ENCODE assay signal across 19 cellular contexts in genomic region chr2:183671233-183671632, GRCh38.
A peak's percentile ranks its signal among the peaks of the same experiment; 100 is the strongest.
DNase-seq lines count a peak whose midpoint lies in the region; ATAC-seq, FAIRE-seq and TF ChIP-seq lines count a peak whose summit lies in the region.
"Had no signal": no experiment of that assay in that cellular context is flagged by ENCODE, and none has a peak within 500 bp of the region (broad histone marks: within the 10 kb centered on the region; RNA-seq: fewer than 3 reads in every experiment).

No MANE protein-coding gene starts in this region.

- H3K4me1 ChIP-seq in GM12878 (ENCODE audit: control insufficient read depth, insufficient read depth, low read length) (no peaks in the 10 kb centered on the region), smooth muscle cell (ENCODE audit: low read depth) (no peaks in the 10 kb centered on the region)

- no TSS peak for BruUV-seq in GM12878 (replicated peaks; lab: Mats Ljungman, UMichigan)

- RAD21 ChIA-PET in GM12878 (lab: Charles Lee; ENCODE audit: unreplicated experiment) = no interaction called here

- H3K4me2 ChIP-seq in GM12878 (ENCODE audit: control insufficient read depth, insufficient read depth) (no peak overlapping the region), smooth muscle cell (no peak overlapping the region)

- H3K27me3 ChIP-seq in GM12878 (replicated peaks in 1 of 2; ENCODE audit: control insufficient read depth in 2 of 2, insufficient read depth in 2 of 2, low read length in 1 of 2) (no peaks in the 10 kb centered on the region), smooth muscle cell (ENCODE audit: low read depth) (no peaks in the 10 kb centered on the region)

- no peaks in the 10 kb centered on the region for H3F3A ChIP-seq in smooth muscle cell (ENCODE audit: low read depth)

- CTCF ChIA-PET in GM12878 (lab: Yijun Ruan, JAX) = no interaction called here

- intact Hi-C loops in GM12878 (cut with micrococcal nuclease; ENCODE audit: unreplicated experiment) = no loop called here

- H3K9ac ChIP-seq in GM12878 (ENCODE audit: control insufficient read depth, insufficient read depth, low read length) = no peak overlapping the region
- H3K9ac ChIP-seq in smooth muscle cell (ENCODE audit: low read depth) = no peak overlapping the region
- H3K9ac ChIP-seq: GM23248 had no signal

- in situ Hi-C loops in GM12878 (cut with MboI) = no loop called here

- POLR2A ChIA-PET in GM12878 (lab: Charles Lee) = no interaction called here

- H3K4me3 ChIP-seq in GM12878 = no peak overlapping the region
- H3K4me3 ChIP-seq in smooth muscle cell = no peak overlapping the region
- H3K4me3 ChIP-seq: GM23248 had no signal

- no peak for DNase-seq in GM12878 (ENCODE audit: low read depth, low spot score)
- DNase-seq in smooth muscle cell (lab: John Stamatoyannopoulos, UW; ENCODE audit: unreplicated experiment) = no peak
- no peak for DNase-seq in NCI-H1436 (lab: John Stamatoyannopoulos, UW)
- DNase-seq in middle frontal gyrus (ENCODE audit: extremely low spot score, low spot score) = no peak
- no peak for DNase-seq in NAMALWA (ENCODE audit: low spot score)
- DNase-seq: C1 segment of cervical spinal cord; Calu3; CD4-positive, alpha-beta memory T cell; COR-L47; DMS153; DND-41; GM23248; H7; HCEC 1CT had no signal

- no peak for TF ChIP-seq POLR2A in GM12878 (IDR thresholded peaks at IDR 0.05; ENCODE audit: low read depth, low read length)

- H3K36me3 ChIP-seq in GM12878 (ENCODE audit: control insufficient read depth in 2 of 2, insufficient read depth in 2 of 2, low read length in 1 of 2) = no peaks in the 10 kb centered on the region
- no peaks in the 10 kb centered on the region for H3K36me3 ChIP-seq in smooth muscle cell (ENCODE audit: low read depth)

- H4K20me1 ChIP-seq in GM12878 (ENCODE audit: control insufficient read depth, insufficient read depth) = no peaks in the 10 kb centered on the region
- no peaks in the 10 kb centered on the region for H4K20me1 ChIP-seq in smooth muscle cell (ENCODE audit: low read depth)

- H3K79me2 ChIP-seq in GM12878 (ENCODE audit: control insufficient read depth, insufficient read depth, low read length) (no peaks in the 10 kb centered on the region), smooth muscle cell (ENCODE audit: low read depth) (no peaks in the 10 kb centered on the region)

- H3K27ac ChIP-seq in GM12878 (ENCODE audit: control insufficient read depth, insufficient read depth) (no peak overlapping the region), smooth muscle cell (ENCODE audit: low read depth) (no peak overlapping the region)
- H3K27ac ChIP-seq: GM23248 had no signal

- peak; percentile 44 for FAIRE-seq in GM12878 (lab: Jason Lieb, UNC)
- FAIRE-seq: G401.6, H1 had no signal

- no peaks in the 10 kb centered on the region for H3K9me3 ChIP-seq in GM12878 (replicated peaks; ENCODE audit: control insufficient read depth, insufficient read depth, low read length)
- H3K9me3 ChIP-seq in smooth muscle cell (replicated peaks; ENCODE audit: low read depth) = no peaks in the 10 kb centered on the region

- TF ChIP-seq CTCF in GM12878 (IDR thresholded peaks at IDR 0.05 in 2 of 3, conservative IDR thresholded peaks at IDR 0.05 in 1 of 3; ENCODE audit: control insufficient read depth in 2 of 3, extremely low read depth in 1 of 3, insufficient read depth in 1 of 3, low read depth in 3 of 3, low read length in 3 of 3) (no peak), smooth muscle cell (IDR thresholded peaks at IDR 0.05; ENCODE audit: borderline replicate concordance, insufficient read depth, poor library complexity, severe bottlenecking) (no peak)

- H2AFZ ChIP-seq in GM12878 (ENCODE audit: control insufficient read depth, low read depth, low read length) (no peak overlapping the region), smooth muscle cell (ENCODE audit: low read depth) (peak overlapping the region; percentile 25)
- H2AFZ ChIP-seq: GM23248 had no signal

- SMC1A ChIA-PET in GM12878 (lab: Charles Lee; ENCODE audit: uncharacterized antibody, unreplicated experiment) = no interaction called here

- ATAC-seq in HG02852 (IDR thresholded peaks at IDR 0.05; ENCODE audit: unreplicated experiment) = peak; percentile 60
- peak; percentile 40 for ATAC-seq in HG03432 (IDR thresholded peaks at IDR 0.05; ENCODE audit: unreplicated experiment)
- no peak; the same call in 2 of the 3 replicates for ATAC-seq in GM12878
- no peak for ATAC-seq in GM21576 (IDR thresholded peaks at IDR 0.05; ENCODE audit: unreplicated experiment)

- WGBS in GM12878 (ENCODE audit: insufficient coverage, insufficient replicate concordance, low lambda C conversion rate, missing lambda C conversion rate) = 0% methylated on average over 2 of the region's 2 CpGs
- WGBS in smooth muscle cell (ENCODE audit: low lambda C conversion rate) = 85% methylated on average over 2 of the region's 2 CpGs

- no peak for TF ChIP-seq EP300 in GM12878 (IDR thresholded peaks at IDR 0.05; ENCODE audit: borderline replicate concordance in 1 of 2, control insufficient read depth in 1 of 2, low read depth in 2 of 2, low read length in 2 of 2)

- TF ChIP-seq RAD21 in GM12878 (IDR thresholded peaks at IDR 0.05; ENCODE audit: insufficient read depth, low read depth, low read length) = no peak

TF ChIP-seq in GM12878, 131 proteins besides CTCF, POLR2A, EP300 and RAD21:
- TF ChIP-seq PML (IDR thresholded peaks at IDR 0.05; ENCODE audit: low read length) (no peak), JUNB (IDR thresholded peaks at IDR 0.05) (peak; percentile 52)
TF ChIP-seq in GM12878: peak in this region for 1.

Comparison
In these comparisons a context has a peak if more than half of its experiments do, and no peak if none do; other contexts are left out.
1. ATAC-seq: peak in HG02852 (single experiment) and HG03432 (single experiment); none in GM12878 (single experiment) and GM21576 (single experiment).